1 cellular context compared by ENCODE assay signal in the genomic region with DNA sequence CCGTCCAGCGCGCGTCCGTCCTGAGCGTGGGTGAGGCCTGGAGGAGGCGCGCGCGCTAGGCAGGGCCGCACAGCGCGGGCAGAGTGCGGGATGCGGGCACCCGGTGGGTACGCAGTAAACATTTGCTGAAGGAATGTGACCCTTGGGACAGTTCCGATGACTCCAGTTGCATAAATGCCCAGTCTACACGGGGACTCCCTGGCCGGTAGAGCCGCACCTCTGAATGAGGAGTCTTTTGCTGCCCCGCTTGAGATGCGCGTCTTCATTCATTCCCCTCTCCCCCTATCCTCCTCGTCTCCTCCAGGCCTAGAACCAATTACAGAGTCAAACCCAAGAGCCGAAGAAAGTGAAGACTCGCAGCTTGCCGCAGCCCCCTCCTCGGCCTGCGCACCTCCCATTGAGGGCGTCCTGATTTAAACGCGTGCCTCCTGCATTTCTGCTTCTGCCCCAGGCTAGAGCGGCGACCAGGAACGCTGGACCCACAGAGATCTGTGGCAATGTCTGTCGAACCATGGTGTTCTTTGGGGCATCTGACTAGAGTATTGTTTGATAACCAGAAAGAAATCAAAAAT.
TF ChIP-seq lines count a peak whose summit lies in the region.

No MANE protein-coding gene starts in this region.

TF ChIP-seq in HepG2, 621 proteins besides CTCF, POLR2A, EP300 and RAD21 (continued from another document and continues in another):
- TF ChIP-seq, protein P1, sequence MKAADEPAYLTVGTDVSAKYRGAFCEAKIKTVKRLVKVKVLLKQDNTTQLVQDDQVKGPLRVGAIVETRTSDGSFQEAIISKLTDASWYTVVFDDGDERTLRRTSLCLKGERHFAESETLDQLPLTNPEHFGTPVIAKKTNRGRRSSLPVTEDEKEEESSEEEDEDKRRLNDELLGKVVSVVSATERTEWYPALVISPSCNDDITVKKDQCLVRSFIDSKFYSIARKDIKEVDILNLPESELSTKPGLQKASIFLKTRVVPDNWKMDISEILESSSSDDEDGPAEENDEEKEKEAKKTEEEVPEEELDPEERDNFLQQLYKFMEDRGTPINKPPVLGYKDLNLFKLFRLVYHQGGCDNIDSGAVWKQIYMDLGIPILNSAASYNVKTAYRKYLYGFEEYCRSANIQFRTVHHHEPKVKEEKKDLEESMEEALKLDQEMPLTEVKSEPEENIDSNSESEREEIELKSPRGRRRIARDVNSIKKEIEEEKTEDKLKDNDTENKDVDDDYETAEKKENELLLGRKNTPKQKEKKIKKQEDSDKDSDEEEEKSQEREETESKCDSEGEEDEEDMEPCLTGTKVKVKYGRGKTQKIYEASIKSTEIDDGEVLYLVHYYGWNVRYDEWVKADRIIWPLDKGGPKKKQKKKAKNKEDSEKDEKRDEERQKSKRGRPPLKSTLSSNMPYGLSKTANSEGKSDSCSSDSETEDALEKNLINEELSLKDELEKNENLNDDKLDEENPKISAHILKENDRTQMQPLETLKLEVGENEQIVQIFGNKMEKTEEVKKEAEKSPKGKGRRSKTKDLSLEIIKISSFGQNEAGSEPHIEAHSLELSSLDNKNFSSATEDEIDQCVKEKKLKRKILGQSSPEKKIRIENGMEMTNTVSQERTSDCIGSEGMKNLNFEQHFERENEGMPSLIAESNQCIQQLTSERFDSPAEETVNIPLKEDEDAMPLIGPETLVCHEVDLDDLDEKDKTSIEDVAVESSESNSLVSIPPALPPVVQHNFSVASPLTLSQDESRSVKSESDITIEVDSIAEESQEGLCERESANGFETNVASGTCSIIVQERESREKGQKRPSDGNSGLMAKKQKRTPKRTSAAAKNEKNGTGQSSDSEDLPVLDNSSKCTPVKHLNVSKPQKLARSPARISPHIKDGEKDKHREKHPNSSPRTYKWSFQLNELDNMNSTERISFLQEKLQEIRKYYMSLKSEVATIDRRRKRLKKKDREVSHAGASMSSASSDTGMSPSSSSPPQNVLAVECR (CRISPR knock-in tag; IDR thresholded peaks at IDR 0.05; ENCODE audit: borderline replicate concordance) = peak; percentile 8
- TF ChIP-seq KDM6A (CRISPR knock-in tag; IDR thresholded peaks at IDR 0.05; ENCODE audit: low read depth) = no peak
- TF ChIP-seq KLF9 (CRISPR knock-in tag; IDR thresholded peaks at IDR 0.05; ENCODE audit: low read depth) = no peak
- TF ChIP-seq ZNF564 (CRISPR knock-in tag; IDR thresholded peaks at IDR 0.05) = no peak
- TF ChIP-seq ZNF792 (CRISPR knock-in tag; IDR thresholded peaks at IDR 0.05) = no peak
- TF ChIP-seq ZNF782 (CRISPR knock-in tag; IDR thresholded peaks at IDR 0.05; ENCODE audit: borderline replicate concordance) = 0 out of 2 replicates have a peak, but pooled peaks have one; percentile 23
- no peak for TF ChIP-seq ZNF382 (CRISPR knock-in tag; IDR thresholded peaks at IDR 0.05; ENCODE audit: borderline replicate concordance)
- TF ChIP-seq JDP2 (CRISPR knock-in tag; IDR thresholded peaks at IDR 0.05; ENCODE audit: borderline replicate concordance) = no peak
- TF ChIP-seq HNRNPL (IDR thresholded peaks at IDR 0.05; ENCODE audit: low read depth, low read length) = 0 out of 2 replicates have a peak, but pooled peaks have one; percentile 41
- peak; percentile 17; the same call in 1 of the 2 replicates for TF ChIP-seq SIN3A (IDR thresholded peaks at IDR 0.05; ENCODE audit: borderline replicate concordance, low read depth, low read length)
- no peak for TF ChIP-seq ZNF34 (CRISPR knock-in tag; IDR thresholded peaks at IDR 0.05; ENCODE audit: borderline replicate concordance)
- TF ChIP-seq TEAD3 (CRISPR knock-in tag; optimal IDR thresholded peaks at IDR 0.05; ENCODE audit: borderline replicate concordance) = no peak
- TF ChIP-seq ZKSCAN1 (IDR thresholded peaks at IDR 0.05; ENCODE audit: low read length) = no peak
- TF ChIP-seq PAX8 (CRISPR knock-in tag; IDR thresholded peaks at IDR 0.05; ENCODE audit: borderline replicate concordance) = no peak
- TF ChIP-seq BORCS8-MEF2B (CRISPR knock-in tag; IDR thresholded peaks at IDR 0.05) = no peak
- TF ChIP-seq, protein P2, sequence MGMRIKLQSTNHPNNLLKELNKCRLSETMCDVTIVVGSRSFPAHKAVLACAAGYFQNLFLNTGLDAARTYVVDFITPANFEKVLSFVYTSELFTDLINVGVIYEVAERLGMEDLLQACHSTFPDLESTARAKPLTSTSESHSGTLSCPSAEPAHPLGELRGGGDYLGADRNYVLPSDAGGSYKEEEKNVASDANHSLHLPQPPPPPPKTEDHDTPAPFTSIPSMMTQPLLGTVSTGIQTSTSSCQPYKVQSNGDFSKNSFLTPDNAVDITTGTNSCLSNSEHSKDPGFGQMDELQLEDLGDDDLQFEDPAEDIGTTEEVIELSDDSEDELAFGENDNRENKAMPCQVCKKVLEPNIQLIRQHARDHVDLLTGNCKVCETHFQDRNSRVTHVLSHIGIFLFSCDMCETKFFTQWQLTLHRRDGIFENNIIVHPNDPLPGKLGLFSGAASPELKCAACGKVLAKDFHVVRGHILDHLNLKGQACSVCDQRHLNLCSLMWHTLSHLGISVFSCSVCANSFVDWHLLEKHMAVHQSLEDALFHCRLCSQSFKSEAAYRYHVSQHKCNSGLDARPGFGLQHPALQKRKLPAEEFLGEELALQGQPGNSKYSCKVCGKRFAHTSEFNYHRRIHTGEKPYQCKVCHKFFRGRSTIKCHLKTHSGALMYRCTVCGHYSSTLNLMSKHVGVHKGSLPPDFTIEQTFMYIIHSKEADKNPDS (CRISPR knock-in tag; IDR thresholded peaks at IDR 0.05) = no peak
- TF ChIP-seq ZNF530 (CRISPR knock-in tag; IDR thresholded peaks at IDR 0.05; ENCODE audit: low read depth) = no peak
- no peak for TF ChIP-seq ZNF235 (CRISPR knock-in tag; IDR thresholded peaks at IDR 0.05; ENCODE audit: borderline replicate concordance)
- no peak for TF ChIP-seq ZFP1 (CRISPR knock-in tag; IDR thresholded peaks at IDR 0.05)
- TF ChIP-seq HNRNPH1 (optimal IDR thresholded peaks at IDR 0.05; ENCODE audit: low read depth, low read length) = no peak
- no peak for TF ChIP-seq LCORL (IDR thresholded peaks at IDR 0.05)
- 0 out of 2 replicates have a peak, but pooled peaks have one; percentile 7 for TF ChIP-seq LCORL (CRISPR knock-in tag; IDR thresholded peaks at IDR 0.05)
- TF ChIP-seq NBN (conservative IDR thresholded peaks at IDR 0.05) = no peak
- no peak for TF ChIP-seq ZFX (CRISPR knock-in tag; IDR thresholded peaks at IDR 0.05; ENCODE audit: low read depth)
- TF ChIP-seq ZBTB8A (CRISPR knock-in tag; IDR thresholded peaks at IDR 0.05; ENCODE audit: borderline replicate concordance, low read depth) = no peak
- TF ChIP-seq ZNF549 (CRISPR knock-in tag; IDR thresholded peaks at IDR 0.05) = no peak
- TF ChIP-seq ZNF225 (CRISPR knock-in tag; IDR thresholded peaks at IDR 0.05) = no peak
- no peak for TF ChIP-seq FOXA3 (CRISPR knock-in tag; IDR thresholded peaks at IDR 0.05)
- TF ChIP-seq YY1 (IDR thresholded peaks at IDR 0.05; ENCODE audit: insufficient read depth, insufficient replicate concordance, low read depth, low read length) = no peak
- TF ChIP-seq, protein P3, sequence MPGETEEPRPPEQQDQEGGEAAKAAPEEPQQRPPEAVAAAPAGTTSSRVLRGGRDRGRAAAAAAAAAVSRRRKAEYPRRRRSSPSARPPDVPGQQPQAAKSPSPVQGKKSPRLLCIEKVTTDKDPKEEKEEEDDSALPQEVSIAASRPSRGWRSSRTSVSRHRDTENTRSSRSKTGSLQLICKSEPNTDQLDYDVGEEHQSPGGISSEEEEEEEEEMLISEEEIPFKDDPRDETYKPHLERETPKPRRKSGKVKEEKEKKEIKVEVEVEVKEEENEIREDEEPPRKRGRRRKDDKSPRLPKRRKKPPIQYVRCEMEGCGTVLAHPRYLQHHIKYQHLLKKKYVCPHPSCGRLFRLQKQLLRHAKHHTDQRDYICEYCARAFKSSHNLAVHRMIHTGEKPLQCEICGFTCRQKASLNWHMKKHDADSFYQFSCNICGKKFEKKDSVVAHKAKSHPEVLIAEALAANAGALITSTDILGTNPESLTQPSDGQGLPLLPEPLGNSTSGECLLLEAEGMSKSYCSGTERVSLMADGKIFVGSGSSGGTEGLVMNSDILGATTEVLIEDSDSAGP (CRISPR knock-in tag; IDR thresholded peaks at IDR 0.05; ENCODE audit: borderline replicate concordance) = peak; percentile 6; the same call in 1 of the 2 replicates
- TF ChIP-seq ZC3H4 (CRISPR knock-in tag; IDR thresholded peaks at IDR 0.05; ENCODE audit: borderline replicate concordance) = no peak
- TF ChIP-seq ZBTB3 (CRISPR knock-in tag; IDR thresholded peaks at IDR 0.05; ENCODE audit: borderline replicate concordance, low read depth) = no peak
- TF ChIP-seq GFI1 (CRISPR knock-in tag; IDR thresholded peaks at IDR 0.05; ENCODE audit: borderline replicate concordance) = no peak
- TF ChIP-seq NR2F6 (IDR thresholded peaks at IDR 0.05) = no peak
- no peak for TF ChIP-seq NR2F6 (CRISPR knock-in tag; IDR thresholded peaks at IDR 0.05)
- peak; percentile 71 for TF ChIP-seq HNRNPLL (IDR thresholded peaks at IDR 0.05; ENCODE audit: low read depth, low read length, poor library complexity, severe bottlenecking)
- no peak for TF ChIP-seq PRMT3 (CRISPR knock-in tag; IDR thresholded peaks at IDR 0.05; ENCODE audit: borderline replicate concordance, low read depth)
- TF ChIP-seq, protein P4, sequence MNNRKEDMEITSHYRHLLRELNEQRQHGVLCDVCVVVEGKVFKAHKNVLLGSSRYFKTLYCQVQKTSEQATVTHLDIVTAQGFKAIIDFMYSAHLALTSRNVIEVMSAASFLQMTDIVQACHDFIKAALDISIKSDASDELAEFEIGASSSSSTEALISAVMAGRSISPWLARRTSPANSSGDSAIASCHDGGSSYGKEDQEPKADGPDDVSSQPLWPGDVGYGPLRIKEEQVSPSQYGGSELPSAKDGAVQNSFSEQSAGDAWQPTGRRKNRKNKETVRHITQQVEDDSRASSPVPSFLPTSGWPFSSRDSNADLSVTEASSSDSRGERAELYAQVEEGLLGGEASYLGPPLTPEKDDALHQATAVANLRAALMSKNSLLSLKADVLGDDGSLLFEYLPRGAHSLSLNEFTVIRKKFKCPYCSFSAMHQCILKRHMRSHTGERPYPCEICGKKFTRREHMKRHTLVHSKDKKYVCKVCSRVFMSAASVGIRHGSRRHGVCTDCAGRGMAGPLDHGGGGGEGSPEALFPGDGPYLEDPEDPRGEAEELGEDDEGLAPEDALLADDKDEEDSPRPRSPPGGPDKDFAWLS (CRISPR knock-in tag; IDR thresholded peaks at IDR 0.05; ENCODE audit: borderline replicate concordance) = 0 out of 2 replicates have a peak, but pooled peaks have one; percentile 6
- no peak for TF ChIP-seq YEATS4 (CRISPR knock-in tag; IDR thresholded peaks at IDR 0.05; ENCODE audit: borderline replicate concordance)
- no peak for TF ChIP-seq DNMT3B (CRISPR knock-in tag; conservative IDR thresholded peaks at IDR 0.05)
- TF ChIP-seq CAMTA2 (CRISPR knock-in tag; IDR thresholded peaks at IDR 0.05; ENCODE audit: borderline replicate concordance) = no peak
- TF ChIP-seq KAT7 (CRISPR knock-in tag; IDR thresholded peaks at IDR 0.05; ENCODE audit: borderline replicate concordance) = no peak
- TF ChIP-seq, protein P5, sequence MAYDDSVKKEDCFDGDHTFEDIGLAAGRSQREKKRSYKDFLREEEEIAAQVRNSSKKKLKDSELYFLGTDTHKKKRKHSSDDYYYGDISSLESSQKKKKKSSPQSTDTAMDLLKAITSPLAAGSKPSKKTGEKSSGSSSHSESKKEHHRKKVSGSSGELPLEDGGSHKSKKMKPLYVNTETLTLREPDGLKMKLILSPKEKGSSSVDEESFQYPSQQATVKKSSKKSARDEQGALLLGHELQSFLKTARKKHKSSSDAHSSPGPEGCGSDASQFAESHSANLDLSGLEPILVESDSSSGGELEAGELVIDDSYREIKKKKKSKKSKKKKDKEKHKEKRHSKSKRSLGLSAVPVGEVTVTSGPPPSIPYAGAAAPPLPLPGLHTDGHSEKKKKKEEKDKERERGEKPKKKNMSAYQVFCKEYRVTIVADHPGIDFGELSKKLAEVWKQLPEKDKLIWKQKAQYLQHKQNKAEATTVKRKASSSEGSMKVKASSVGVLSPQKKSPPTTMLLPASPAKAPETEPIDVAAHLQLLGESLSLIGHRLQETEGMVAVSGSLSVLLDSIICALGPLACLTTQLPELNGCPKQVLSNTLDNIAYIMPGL (CRISPR knock-in tag; IDR thresholded peaks at IDR 0.05; ENCODE audit: borderline replicate concordance in 1 of 2, low read depth in 1 of 2) = 0 out of 4 replicates have a peak, but pooled peaks of 1 of the 2 experiments have one; percentile 0
- no peak; the same call in 1 of the 2 replicates for TF ChIP-seq SPEN (CRISPR knock-in tag; IDR thresholded peaks at IDR 0.05; ENCODE audit: low read depth)
- no peak for TF ChIP-seq TCF7 (IDR thresholded peaks at IDR 0.05; ENCODE audit: low read depth)
- no peak for TF ChIP-seq ZNF747 (CRISPR knock-in tag; IDR thresholded peaks at IDR 0.05; ENCODE audit: borderline replicate concordance)
- TF ChIP-seq KMT2B (CRISPR knock-in tag; IDR thresholded peaks at IDR 0.05) = no peak
- no peak for TF ChIP-seq ZNF224 (CRISPR knock-in tag; IDR thresholded peaks at IDR 0.05)
- TF ChIP-seq, protein P6, sequence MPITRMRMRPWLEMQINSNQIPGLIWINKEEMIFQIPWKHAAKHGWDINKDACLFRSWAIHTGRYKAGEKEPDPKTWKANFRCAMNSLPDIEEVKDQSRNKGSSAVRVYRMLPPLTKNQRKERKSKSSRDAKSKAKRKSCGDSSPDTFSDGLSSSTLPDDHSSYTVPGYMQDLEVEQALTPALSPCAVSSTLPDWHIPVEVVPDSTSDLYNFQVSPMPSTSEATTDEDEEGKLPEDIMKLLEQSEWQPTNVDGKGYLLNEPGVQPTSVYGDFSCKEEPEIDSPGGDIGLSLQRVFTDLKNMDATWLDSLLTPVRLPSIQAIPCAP (CRISPR knock-in tag; IDR thresholded peaks at IDR 0.05; ENCODE audit: low read depth) = no peak
- no peak for TF ChIP-seq ZNF713 (CRISPR knock-in tag; IDR thresholded peaks at IDR 0.05)
- TF ChIP-seq REL (CRISPR knock-in tag; conservative IDR thresholded peaks at IDR 0.05) = 0 out of 2 replicates have a peak, but pooled peaks have one; percentile 20
- TF ChIP-seq, protein P7, sequence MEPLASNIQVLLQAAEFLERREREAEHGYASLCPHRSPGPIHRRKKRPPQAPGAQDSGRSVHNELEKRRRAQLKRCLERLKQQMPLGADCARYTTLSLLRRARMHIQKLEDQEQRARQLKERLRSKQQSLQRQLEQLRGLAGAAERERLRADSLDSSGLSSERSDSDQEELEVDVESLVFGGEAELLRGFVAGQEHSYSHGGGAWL (CRISPR knock-in tag; IDR thresholded peaks at IDR 0.05) = 0 out of 2 replicates have a peak, but pooled peaks have one; percentile 3
- no peak for TF ChIP-seq SMAD1 (CRISPR knock-in tag; IDR thresholded peaks at IDR 0.05; ENCODE audit: borderline replicate concordance, low read depth)
- TF ChIP-seq ZNF367 (CRISPR knock-in tag; IDR thresholded peaks at IDR 0.05; ENCODE audit: borderline replicate concordance) = no peak; the same call in 1 of the 2 replicates
- TF ChIP-seq KLF12 (CRISPR knock-in tag; IDR thresholded peaks at IDR 0.05; ENCODE audit: borderline replicate concordance) = no peak
- TF ChIP-seq, protein P8, sequence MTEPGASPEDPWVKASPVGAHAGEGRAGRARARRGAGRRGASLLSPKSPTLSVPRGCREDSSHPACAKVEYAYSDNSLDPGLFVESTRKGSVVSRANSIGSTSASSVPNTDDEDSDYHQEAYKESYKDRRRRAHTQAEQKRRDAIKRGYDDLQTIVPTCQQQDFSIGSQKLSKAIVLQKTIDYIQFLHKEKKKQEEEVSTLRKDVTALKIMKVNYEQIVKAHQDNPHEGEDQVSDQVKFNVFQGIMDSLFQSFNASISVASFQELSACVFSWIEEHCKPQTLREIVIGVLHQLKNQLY (CRISPR knock-in tag; IDR thresholded peaks at IDR 0.05) = no peak
- no peak for TF ChIP-seq DMAP1 (CRISPR knock-in tag; IDR thresholded peaks at IDR 0.05)
- TF ChIP-seq AGO2 (optimal IDR thresholded peaks at IDR 0.05; ENCODE audit: low read depth, low read length) = no peak
- no peak for TF ChIP-seq ZNF773 (CRISPR knock-in tag; IDR thresholded peaks at IDR 0.05; ENCODE audit: borderline replicate concordance)
- no peak for TF ChIP-seq HIVEP1 (CRISPR knock-in tag; IDR thresholded peaks at IDR 0.05)
